2 cellular contexts compared by ENCODE assay signal in the genomic region with DNA sequence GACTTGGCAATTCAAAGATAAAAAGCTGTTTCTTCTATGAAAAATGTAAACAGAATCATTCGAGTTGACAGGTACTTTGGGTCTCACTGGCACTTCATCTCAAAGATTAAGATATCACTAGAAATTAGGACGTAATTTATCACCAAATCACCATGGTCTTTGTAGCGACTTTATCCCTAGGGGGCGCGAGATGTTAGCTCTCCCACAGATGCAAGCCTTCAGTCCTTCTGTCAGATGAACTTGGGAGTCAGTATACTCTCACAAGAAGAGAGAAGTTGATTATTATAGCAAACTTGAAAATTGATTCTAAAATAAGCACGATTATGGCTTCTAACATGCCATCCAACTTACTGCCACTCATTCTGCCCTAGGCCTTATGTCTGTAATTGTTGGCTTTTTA.
TF ChIP-seq lines count a peak whose summit lies in the region.

No MANE protein-coding gene starts in this region.

TF ChIP-seq in WTC11, 78 proteins besides CTCF, POLR2A, EP300 and RAD21 (continues in another document):
- TF ChIP-seq, protein P1, sequence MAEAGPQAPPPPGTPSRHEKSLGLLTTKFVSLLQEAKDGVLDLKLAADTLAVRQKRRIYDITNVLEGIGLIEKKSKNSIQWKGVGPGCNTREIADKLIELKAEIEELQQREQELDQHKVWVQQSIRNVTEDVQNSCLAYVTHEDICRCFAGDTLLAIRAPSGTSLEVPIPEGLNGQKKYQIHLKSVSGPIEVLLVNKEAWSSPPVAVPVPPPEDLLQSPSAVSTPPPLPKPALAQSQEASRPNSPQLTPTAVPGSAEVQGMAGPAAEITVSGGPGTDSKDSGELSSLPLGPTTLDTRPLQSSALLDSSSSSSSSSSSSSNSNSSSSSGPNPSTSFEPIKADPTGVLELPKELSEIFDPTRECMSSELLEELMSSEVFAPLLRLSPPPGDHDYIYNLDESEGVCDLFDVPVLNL (CRISPR knock-in tag; IDR thresholded peaks at IDR 0.05; ENCODE audit: borderline replicate concordance, low read depth): no peak
- TF ChIP-seq, protein P2, sequence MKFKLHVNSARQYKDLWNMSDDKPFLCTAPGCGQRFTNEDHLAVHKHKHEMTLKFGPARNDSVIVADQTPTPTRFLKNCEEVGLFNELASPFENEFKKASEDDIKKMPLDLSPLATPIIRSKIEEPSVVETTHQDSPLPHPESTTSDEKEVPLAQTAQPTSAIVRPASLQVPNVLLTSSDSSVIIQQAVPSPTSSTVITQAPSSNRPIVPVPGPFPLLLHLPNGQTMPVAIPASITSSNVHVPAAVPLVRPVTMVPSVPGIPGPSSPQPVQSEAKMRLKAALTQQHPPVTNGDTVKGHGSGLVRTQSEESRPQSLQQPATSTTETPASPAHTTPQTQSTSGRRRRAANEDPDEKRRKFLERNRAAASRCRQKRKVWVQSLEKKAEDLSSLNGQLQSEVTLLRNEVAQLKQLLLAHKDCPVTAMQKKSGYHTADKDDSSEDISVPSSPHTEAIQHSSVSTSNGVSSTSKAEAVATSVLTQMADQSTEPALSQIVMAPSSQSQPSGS (CRISPR knock-in tag; IDR thresholded peaks at IDR 0.05; ENCODE audit: borderline replicate concordance, low read depth): no peak
- TF ChIP-seq ESRRA (CRISPR knock-in tag; IDR thresholded peaks at IDR 0.05; ENCODE audit: borderline replicate concordance) (no peak), ELF4 (CRISPR knock-in tag; IDR thresholded peaks at IDR 0.05; ENCODE audit: low read depth) (no peak), ZNF423 (CRISPR knock-in tag; IDR thresholded peaks at IDR 0.05) (no peak), IRF2 (CRISPR knock-in tag; IDR thresholded peaks at IDR 0.05; ENCODE audit: borderline replicate concordance, low read depth) (no peak), CREM (CRISPR knock-in tag; IDR thresholded peaks at IDR 0.05) (no peak), ZNF671 (CRISPR knock-in tag; IDR thresholded peaks at IDR 0.05) (no peak)
- TF ChIP-seq, protein P3, sequence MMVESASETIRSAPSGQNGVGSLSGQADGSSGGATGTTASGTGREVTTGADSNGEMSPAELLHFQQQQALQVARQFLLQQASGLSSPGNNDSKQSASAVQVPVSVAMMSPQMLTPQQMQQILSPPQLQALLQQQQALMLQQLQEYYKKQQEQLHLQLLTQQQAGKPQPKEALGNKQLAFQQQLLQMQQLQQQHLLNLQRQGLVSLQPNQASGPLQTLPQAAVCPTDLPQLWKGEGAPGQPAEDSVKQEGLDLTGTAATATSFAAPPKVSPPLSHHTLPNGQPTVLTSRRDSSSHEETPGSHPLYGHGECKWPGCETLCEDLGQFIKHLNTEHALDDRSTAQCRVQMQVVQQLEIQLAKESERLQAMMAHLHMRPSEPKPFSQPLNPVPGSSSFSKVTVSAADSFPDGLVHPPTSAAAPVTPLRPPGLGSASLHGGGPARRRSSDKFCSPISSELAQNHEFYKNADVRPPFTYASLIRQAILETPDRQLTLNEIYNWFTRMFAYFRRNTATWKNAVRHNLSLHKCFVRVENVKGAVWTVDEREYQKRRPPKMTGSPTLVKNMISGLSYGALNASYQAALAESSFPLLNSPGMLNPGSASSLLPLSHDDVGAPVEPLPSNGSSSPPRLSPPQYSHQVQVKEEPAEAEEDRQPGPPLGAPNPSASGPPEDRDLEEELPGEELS (CRISPR knock-in tag; IDR thresholded peaks at IDR 0.05): no peak
- TF ChIP-seq, protein P4, sequence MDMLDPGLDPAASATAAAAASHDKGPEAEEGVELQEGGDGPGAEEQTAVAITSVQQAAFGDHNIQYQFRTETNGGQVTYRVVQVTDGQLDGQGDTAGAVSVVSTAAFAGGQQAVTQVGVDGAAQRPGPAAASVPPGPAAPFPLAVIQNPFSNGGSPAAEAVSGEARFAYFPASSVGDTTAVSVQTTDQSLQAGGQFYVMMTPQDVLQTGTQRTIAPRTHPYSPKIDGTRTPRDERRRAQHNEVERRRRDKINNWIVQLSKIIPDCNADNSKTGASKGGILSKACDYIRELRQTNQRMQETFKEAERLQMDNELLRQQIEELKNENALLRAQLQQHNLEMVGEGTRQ (CRISPR knock-in tag; IDR thresholded peaks at IDR 0.05): no peak
- TF ChIP-seq, protein P5, sequence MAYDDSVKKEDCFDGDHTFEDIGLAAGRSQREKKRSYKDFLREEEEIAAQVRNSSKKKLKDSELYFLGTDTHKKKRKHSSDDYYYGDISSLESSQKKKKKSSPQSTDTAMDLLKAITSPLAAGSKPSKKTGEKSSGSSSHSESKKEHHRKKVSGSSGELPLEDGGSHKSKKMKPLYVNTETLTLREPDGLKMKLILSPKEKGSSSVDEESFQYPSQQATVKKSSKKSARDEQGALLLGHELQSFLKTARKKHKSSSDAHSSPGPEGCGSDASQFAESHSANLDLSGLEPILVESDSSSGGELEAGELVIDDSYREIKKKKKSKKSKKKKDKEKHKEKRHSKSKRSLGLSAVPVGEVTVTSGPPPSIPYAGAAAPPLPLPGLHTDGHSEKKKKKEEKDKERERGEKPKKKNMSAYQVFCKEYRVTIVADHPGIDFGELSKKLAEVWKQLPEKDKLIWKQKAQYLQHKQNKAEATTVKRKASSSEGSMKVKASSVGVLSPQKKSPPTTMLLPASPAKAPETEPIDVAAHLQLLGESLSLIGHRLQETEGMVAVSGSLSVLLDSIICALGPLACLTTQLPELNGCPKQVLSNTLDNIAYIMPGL (CRISPR knock-in tag; IDR thresholded peaks at IDR 0.05): no peak
- TF ChIP-seq, protein P6, sequence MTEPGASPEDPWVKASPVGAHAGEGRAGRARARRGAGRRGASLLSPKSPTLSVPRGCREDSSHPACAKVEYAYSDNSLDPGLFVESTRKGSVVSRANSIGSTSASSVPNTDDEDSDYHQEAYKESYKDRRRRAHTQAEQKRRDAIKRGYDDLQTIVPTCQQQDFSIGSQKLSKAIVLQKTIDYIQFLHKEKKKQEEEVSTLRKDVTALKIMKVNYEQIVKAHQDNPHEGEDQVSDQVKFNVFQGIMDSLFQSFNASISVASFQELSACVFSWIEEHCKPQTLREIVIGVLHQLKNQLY (CRISPR knock-in tag; IDR thresholded peaks at IDR 0.05): no peak
- TF ChIP-seq, protein P7, sequence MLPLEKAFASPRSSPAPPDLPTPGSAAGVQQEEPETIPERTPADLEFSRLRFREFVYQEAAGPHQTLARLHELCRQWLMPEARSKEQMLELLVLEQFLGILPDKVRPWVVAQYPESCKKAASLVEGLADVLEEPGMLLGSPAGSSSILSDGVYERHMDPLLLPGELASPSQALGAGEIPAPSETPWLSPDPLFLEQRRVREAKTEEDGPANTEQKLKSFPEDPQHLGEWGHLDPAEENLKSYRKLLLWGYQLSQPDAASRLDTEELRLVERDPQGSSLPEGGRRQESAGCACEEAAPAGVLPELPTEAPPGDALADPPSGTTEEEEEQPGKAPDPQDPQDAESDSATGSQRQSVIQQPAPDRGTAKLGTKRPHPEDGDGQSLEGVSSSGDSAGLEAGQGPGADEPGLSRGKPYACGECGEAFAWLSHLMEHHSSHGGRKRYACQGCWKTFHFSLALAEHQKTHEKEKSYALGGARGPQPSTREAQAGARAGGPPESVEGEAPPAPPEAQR (CRISPR knock-in tag; IDR thresholded peaks at IDR 0.05): no peak
- TF ChIP-seq, protein P8, sequence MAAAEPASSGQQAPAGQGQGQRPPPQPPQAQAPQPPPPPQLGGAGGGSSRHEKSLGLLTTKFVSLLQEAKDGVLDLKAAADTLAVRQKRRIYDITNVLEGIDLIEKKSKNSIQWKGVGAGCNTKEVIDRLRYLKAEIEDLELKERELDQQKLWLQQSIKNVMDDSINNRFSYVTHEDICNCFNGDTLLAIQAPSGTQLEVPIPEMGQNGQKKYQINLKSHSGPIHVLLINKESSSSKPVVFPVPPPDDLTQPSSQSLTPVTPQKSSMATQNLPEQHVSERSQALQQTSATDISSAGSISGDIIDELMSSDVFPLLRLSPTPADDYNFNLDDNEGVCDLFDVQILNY (CRISPR knock-in tag; IDR thresholded peaks at IDR 0.05): no peak

TF ChIP-seq in SK-N-SH treated with all-trans-retinoic acid at 6 μM for 48 hours, 23 proteins besides CTCF, POLR2A, EP300 and RAD21:
- TF ChIP-seq TCF4 (CRISPR knock-in tag; IDR thresholded peaks at IDR 0.05; ENCODE audit: borderline replicate concordance): no peak
- TF ChIP-seq ZNF565 (CRISPR knock-in tag; conservative IDR thresholded peaks at IDR 0.05; ENCODE audit: low read depth): no peak
TF ChIP-seq in SK-N-SH treated with all-trans-retinoic acid at 6 μM for 48 hours: peak in this region for 0.
